ENCODE assay signal across 8 cellular contexts in the genomic region with DNA sequence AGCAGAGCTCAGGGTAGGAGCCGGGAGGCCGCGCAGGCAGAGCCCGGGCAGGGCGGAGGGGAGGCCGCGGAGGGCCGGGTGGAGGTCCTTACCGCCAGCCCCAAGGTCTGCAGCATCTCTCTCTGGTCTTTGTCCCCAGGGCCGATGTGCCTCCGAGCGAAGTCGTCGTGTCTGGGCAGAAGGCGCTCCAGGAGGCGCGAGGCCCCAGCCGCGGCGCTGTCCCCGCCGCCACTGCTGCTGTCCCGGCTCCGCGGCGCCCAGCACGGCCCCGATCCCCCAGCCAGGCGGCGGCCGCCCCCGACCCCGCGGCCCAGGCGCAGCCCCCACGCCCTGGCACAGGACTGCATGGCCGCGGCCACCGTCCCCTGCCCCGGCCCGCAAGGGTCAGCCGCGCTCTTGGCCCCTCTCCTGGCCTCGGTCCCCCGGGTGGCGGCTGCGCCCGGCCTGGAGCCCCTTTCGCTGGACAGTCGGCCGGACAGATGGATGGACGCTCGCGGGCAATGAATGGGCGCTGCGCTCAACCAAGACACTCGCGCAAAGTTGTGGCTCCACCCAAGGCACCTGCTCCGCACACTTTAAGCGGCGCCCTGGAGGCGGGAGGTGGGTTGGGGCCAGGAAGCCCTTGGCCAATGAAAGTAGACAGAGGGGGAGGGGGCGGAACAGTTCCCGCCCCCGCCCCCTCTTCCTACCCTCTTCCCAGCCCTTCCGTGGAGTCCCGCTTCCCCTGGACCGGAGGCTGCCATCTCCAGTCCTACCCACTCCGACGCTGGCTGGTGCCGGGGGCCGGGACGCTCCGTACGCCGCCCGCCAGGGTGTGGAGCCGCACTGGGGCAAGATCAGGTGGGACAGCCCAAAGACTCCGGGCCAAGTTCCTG. TPM values are rescaled to one million over a fixed set of nuclear protein-coding genes. Genes with fewer than 3 reads are reported as not detected.
DNase-seq lines count a peak whose midpoint lies in the region; ATAC-seq and TF ChIP-seq lines count a peak whose summit lies in the region.

A gene (minus strand): TSS at position 577 of the 875 bp plus-strand sequence. CDS start 230 bp downstream, at position 347.

- DNase-seq in AG04450 (ENCODE audit: low read depth, low spot score) (no peak), NCI-H748 (lab: John Stamatoyannopoulos, UW; ENCODE audit: unreplicated experiment) (peak; percentile 96), Right ventricle myocardium inferior (ENCODE audit: missing footprints) (peak; percentile 69), mesenteric fat pad (ENCODE audit: low spot score) (no peak)
- DNase-seq in activated effector memory CD4-positive, alpha-beta T cell treated with Interleukin-2 at 50 U/mL for 16 hours: peak; percentile 25

- no peaks in the 10 kb centered on the region for H3K36me3 ChIP-seq in parathyroid adenoma (ENCODE audit: control insufficient read depth, insufficient read depth, low read length)

- TF ChIP-seq CTCF in AG04450 (IDR thresholded peaks at IDR 0.05; ENCODE audit: low read depth, low read length) (no peak), parathyroid adenoma (IDR thresholded peaks at IDR 0.05) (no peak)

- peak; percentile 88 for ATAC-seq in GM18873 (IDR thresholded peaks at IDR 0.05; ENCODE audit: low FRiP score, unreplicated experiment)
- peak; percentile 77 for ATAC-seq in HG03066 (IDR thresholded peaks at IDR 0.05; ENCODE audit: low read depth, unreplicated experiment)
- peak; percentile 46 for ATAC-seq in Right ventricle myocardium inferior

- CTCF ChIA-PET in AG04450 (lab: Charles Lee): interaction anchor here (0.7 kb wide), 1 partner anchor 32 kb away, joined by 3 read pairs; no protein-coding TSS in a partner anchor

- no peak within 1 kb of the TSS for H3K27ac ChIP-seq in AG04450 (ENCODE audit: low read depth, low read length)
- H3K27ac ChIP-seq in parathyroid adenoma: no peak within 1 kb of the TSS

- H3K9me3 ChIP-seq in AG04450 (ENCODE audit: control insufficient read depth, insufficient read depth, low read length) (no peaks in the 10 kb centered on the region; the same call in 1 of the 2 replicates), parathyroid adenoma (ENCODE audit: control insufficient read depth, low read length) (no peaks in the 10 kb centered on the region)

- no peaks in the 10 kb centered on the region for H3K79me2 ChIP-seq in parathyroid adenoma

- intact Hi-C loops in Right ventricle myocardium inferior (cut with DNase I): no loop called here

- H3K4me2 ChIP-seq in parathyroid adenoma (ENCODE audit: low read length): peak within 1 kb of the TSS; percentile 88

- H3K4me1 ChIP-seq in parathyroid adenoma: no peaks in the 10 kb centered on the region

- peak within 1 kb of the TSS; percentile 7; the same call in 1 of the 2 replicates for H3K4me3 ChIP-seq in AG04450 (ENCODE audit: low read depth, low read length)
- H3K4me3 ChIP-seq in parathyroid adenoma (ENCODE audit: low read depth, low read length): peak within 1 kb of the TSS; percentile 49

- H3K27me3 ChIP-seq in AG04450 (ENCODE audit: control insufficient read depth, insufficient read depth, low read length): peaks cover 39% of the 10 kb centered on the region
- H3K27me3 ChIP-seq in parathyroid adenoma (ENCODE audit: control insufficient read depth, insufficient read depth, low read length): no peaks in the 10 kb centered on the region

- no peak within 1 kb of the TSS for H3K9ac ChIP-seq in parathyroid adenoma

- H2AFZ ChIP-seq in parathyroid adenoma: peak within 1 kb of the TSS; percentile 90

- POLR2A ChIA-PET in AG04450 (lab: Yijun Ruan, JAX): no interaction called here

RNA-seq across cellular contexts. Expression of the gene that starts here (rescaled TPM):
- polyA plus RNA-seq in AG04450 (2011; rRNA removed): 0.17 and 0.20 TPM in 2 replicates
- polyA minus RNA-seq in AG04450 (2011; rRNA and poly(A)+ RNA removed): not detected in 2 replicates
- total RNA-seq in Right ventricle myocardium inferior: not detected
- 0.19 TPM for total RNA-seq in mesenteric fat pad

Comparison
In these comparisons a context has a peak if more than half of its experiments do, and no peak if none do; other contexts are left out.
1. Peak in DNase-seq and ATAC-seq in Right ventricle myocardium inferior; RNA of the gene not detected or under 1 TPM.
2. DNase-seq: peak in NCI-H748 (single experiment) and activated effector memory CD4-positive, alpha-beta T cell treated with Interleukin-2 at 50 U/mL for 16 hours (single experiment); none in AG04450 (single experiment) and mesenteric fat pad (single experiment).
3. Peak in every context shown above with its lines, with median percentiles within 50 percentile points of each other: ATAC-seq.